Comparison of ENCODE assay signal across 25 cellular contexts in the genomic region with DNA sequence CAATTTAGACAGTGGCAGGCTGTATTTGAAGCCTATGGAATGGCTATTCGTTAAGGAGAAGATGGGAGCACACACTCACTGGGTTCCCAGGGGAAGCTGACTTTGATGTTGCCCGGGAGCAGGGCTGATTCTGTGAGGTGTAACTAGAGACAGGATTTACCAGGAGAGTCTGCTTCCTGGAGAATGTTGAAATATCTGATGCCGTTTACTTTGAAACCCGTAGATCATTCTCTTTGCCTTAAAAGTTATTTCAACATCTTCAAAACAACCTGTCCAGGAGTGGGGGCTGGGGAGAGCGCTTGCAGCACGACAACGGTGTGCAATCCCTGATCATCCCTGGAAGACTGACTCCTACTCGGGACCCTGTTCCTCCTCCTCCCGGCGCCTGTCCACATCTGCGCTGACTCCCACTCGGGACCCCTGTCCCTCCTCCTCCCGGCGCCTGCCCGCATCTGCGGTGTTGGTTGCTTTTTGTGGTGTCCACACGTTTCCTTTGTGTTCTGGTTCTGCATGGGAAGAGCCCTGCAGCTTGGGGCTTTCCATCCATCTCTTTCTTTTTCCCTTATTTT. TPM values are rescaled to one million over a fixed set of nuclear protein-coding genes. Genes with fewer than 3 reads are reported as not detected.
"Had no signal": no experiment of that assay in that cellular context is flagged by ENCODE, and none has a peak within 500 bp of the region (broad histone marks: within the 10 kb centered on the region; RNA-seq: fewer than 3 reads in every experiment).

No MANE protein-coding gene starts in this region.

- DNase-seq: activated B cell treated with CpG ODN at 0.5 μM for 24 hours; activated CD4-positive, alpha-beta T cell treated with anti-CD3 and anti-CD28 coated beads for 4 hours; activated CD4-positive, alpha-beta T cell treated with anti-CD3 and anti-CD28 coated beads, Interleukin-2, amount 50 U/mL, for 48 hours; activated CD8-positive, alpha-beta memory T cell treated with anti-CD3 and anti-CD28 coated beads, Interleukin-2, amount 50 U/mL, for 48 hours; activated naive CD4-positive, alpha-beta T cell treated with Interleukin-2 at 50 U/mL for 16 hours; activated T-cell treated with anti-CD3 and anti-CD28 coated beads, Interleukin-2, amount 50 U/mL, for 4 hours; aorta; brain microvascular endothelial cell; central memory CD4-positive, alpha-beta T cell; colonic mucosa; esophagus squamous epithelium; left ventricle myocardium inferior; mammary epithelial cell; midbrain; natural killer cell; right cardiac atrium; stimulated activated CD4-positive, alpha-beta T cell treated with anti-CD3 and anti-CD28 coated beads, Interleukin-12 subunit alpha, Interleukin-12 subunit beta, amount 100 ng/mL, for 4 hours; stimulated activated CD4-positive, alpha-beta T cell treated with anti-CD3 and anti-CD28 coated beads, Interleukin-4, amount 100 ng/mL, for 4 hours; stimulated activated naive CD8-positive, alpha-beta T cell treated with anti-CD3 and anti-CD28 coated beads, Interleukin-15, Interleukin-2, amounts not matched to agents 100 U/mL and 50 U/mL, for 24 hours; T-helper 9 cell; thyroid gland had no signal

- H3K4me3 Mint-ChIP-seq: activated B cell treated with CpG ODN at 0.5 μM for 24 hours; activated T-cell treated with anti-CD3 and anti-CD28 coated beads, Interleukin-2, amount 50 U/mL, for 4 hours; natural killer cell had no signal

- ATAC-seq: activated T-cell treated with anti-CD3 and anti-CD28 coated beads, Interleukin-2, amount 50 U/mL, for 4 hours; gastroesophageal sphincter; natural killer cell; pancreas; right cardiac atrium; stimulated activated naive CD8-positive, alpha-beta T cell treated with anti-CD3 and anti-CD28 coated beads, Interleukin-15, Interleukin-2, amounts not matched to agents 100 U/mL and 50 U/mL, for 24 hours had no signal

- H3K9me3 Mint-ChIP-seq: activated B cell treated with CpG ODN at 0.5 μM for 24 hours; activated T-cell treated with anti-CD3 and anti-CD28 coated beads, Interleukin-2, amount 50 U/mL, for 4 hours; natural killer cell had no signal

- H3K27me3 Mint-ChIP-seq: activated B cell treated with CpG ODN at 0.5 μM for 24 hours had no signal

- H3K27me3 ChIP-seq: brain microvascular endothelial cell, colonic mucosa, esophagus squamous epithelium, gastroesophageal sphincter, pancreas, thyroid gland had no signal

- H3K36me3 ChIP-seq: colonic mucosa, thyroid gland had no signal

- H3K27ac ChIP-seq: brain microvascular endothelial cell, colonic mucosa, esophagus squamous epithelium, gastroesophageal sphincter, left ventricle myocardium inferior, pancreas, thyroid gland had no signal

- H3K36me3 Mint-ChIP-seq: natural killer cell had no signal

- FAIRE-seq: pancreas had no signal

- H3K4me3 ChIP-seq: colonic mucosa, esophagus squamous epithelium, gastroesophageal sphincter, left ventricle myocardium inferior, pancreas, thyroid gland had no signal

- H3K27ac Mint-ChIP-seq: activated B cell treated with CpG ODN at 0.5 μM for 24 hours, natural killer cell had no signal

- H3K9me3 ChIP-seq: colonic mucosa, esophagus squamous epithelium, gastroesophageal sphincter, left ventricle myocardium inferior, pancreas, thyroid gland had no signal

- H3K4me1 ChIP-seq: colonic mucosa, esophagus squamous epithelium, gastroesophageal sphincter, left ventricle myocardium inferior, pancreas, thyroid gland had no signal

- H3K4me1 Mint-ChIP-seq: activated B cell treated with CpG ODN at 0.5 μM for 24 hours, natural killer cell had no signal

RNA-seq across cellular contexts. Expression of a gene that starts 48.3 kb away (rescaled TPM):
- total RNA-seq: activated B cell treated with CpG ODN at 0.5 μM for 24 hours; activated CD8-positive, alpha-beta memory T cell treated with anti-CD3 and anti-CD28 coated beads for 36 hours; natural killer cell; T-helper 1 cell treated with Interleukin-12 subunit alpha and Interleukin-12 subunit beta and Interleukin-4 antibody, amounts not matched to agents 30 ng/mL and 1 ng/mL, for 36 hours had no signal
